8 cellular contexts compared by ENCODE assay signal in the genomic region with DNA sequence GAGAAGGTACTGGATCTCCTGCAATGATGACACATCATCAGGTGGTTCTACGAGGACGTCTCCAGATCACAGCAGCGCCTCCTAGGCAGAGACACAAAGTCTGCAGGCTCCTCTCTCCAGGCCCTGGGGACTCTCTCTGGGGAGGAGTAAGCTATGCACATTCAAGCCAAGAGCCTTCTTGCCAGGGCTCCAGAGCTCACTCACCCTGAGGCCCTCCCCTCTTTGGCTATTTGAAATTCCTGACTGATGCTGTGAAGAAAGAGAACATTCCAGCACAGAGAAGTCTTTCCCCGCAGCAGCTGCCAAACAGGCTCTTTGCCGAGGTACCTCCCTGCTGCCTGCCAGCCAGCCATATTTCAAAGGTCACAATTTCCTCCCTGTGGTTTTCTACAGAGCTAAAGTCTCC.
DNase-seq lines count a peak whose midpoint lies in the region; ATAC-seq, FAIRE-seq and TF ChIP-seq lines count a peak whose summit lies in the region.

No MANE protein-coding gene starts in this region.

- H2BK120ac ChIP-seq in IMR-90 (ENCODE audit: low read depth, low read length), result no peak overlapping the region; the same call in 1 of the 2 replicates

- H3K4me3 ChIP-seq in A549, result no peak overlapping the region
- no peak overlapping the region for H3K4me3 ChIP-seq in IMR-90 (ENCODE audit: insufficient read depth, low read depth, low read length)
- no peak overlapping the region for H3K4me3 ChIP-seq in brain microvascular endothelial cell (ENCODE audit: low read depth, low read length)
- no peak overlapping the region for H3K4me3 ChIP-seq in suprapubic skin

- H4K5ac ChIP-seq in IMR-90 (ENCODE audit: low read depth, low read length), result no peak overlapping the region

- H4K20me1 ChIP-seq in IMR-90 (ENCODE audit: insufficient read depth, low read length), result no peaks in the 10 kb centered on the region

- H4K91ac ChIP-seq in IMR-90 (ENCODE audit: insufficient read depth, low read depth, low read length), result no peak overlapping the region

- H2BK15ac ChIP-seq in IMR-90 (ENCODE audit: low read depth, low read length), result no peak overlapping the region

- no TSS peak for BruUV-seq in IMR-90 (replicated peaks; lab: Mats Ljungman, UMichigan)

- H3K4me2 ChIP-seq in A549, result no peak overlapping the region
- H3K4me2 ChIP-seq in IMR-90 (ENCODE audit: low read depth, low read length), result no peak overlapping the region

- in situ Hi-C loops in IMR-90 (cut with MboI; ENCODE audit: low sequenced_read_pairs), result no loop called here
- in situ Hi-C loops in brain microvascular endothelial cell (cut with HindIII; ENCODE audit: low pct_ligation_motif_present, low sequenced_read_pairs), result no loop called here

- H3K27me3 ChIP-seq in IMR-90 (ENCODE audit: control insufficient read depth, insufficient read depth, low read length), result peaks cover 22% of the 10 kb centered on the region
- no peaks in the 10 kb centered on the region for H3K27me3 ChIP-seq in brain microvascular endothelial cell (replicated peaks)
- H3K27me3 ChIP-seq in suprapubic skin, result no peaks in the 10 kb centered on the region

- ATAC-seq in A549 (peak; percentile 72 to 83), IMR-90 (ENCODE audit: low read depth) (peak; percentile 100), GM21619 (IDR thresholded peaks at IDR 0.05; ENCODE audit: unreplicated experiment) (no peak), HG02970 (IDR thresholded peaks at IDR 0.05; ENCODE audit: low FRiP score, unreplicated experiment) (no peak)

- no peak for TF ChIP-seq EP300 in A549 (IDR thresholded peaks at IDR 0.05)
- no peak for TF ChIP-seq EP300 in suprapubic skin (IDR thresholded peaks at IDR 0.05)

- H3K9me1 ChIP-seq in IMR-90 (ENCODE audit: insufficient read depth, low read length), result no peaks in the 10 kb centered on the region

- TF ChIP-seq RAD21 in A549 (conservative IDR thresholded peaks at IDR 0.05 in 1 of 2, IDR thresholded peaks at IDR 0.05 in 1 of 2) (no peak), IMR-90 (IDR thresholded peaks at IDR 0.05; ENCODE audit: low read length) (no peak)

- H3K79me1 ChIP-seq in IMR-90 (ENCODE audit: low read depth in 1 of 2, low read length in 2 of 2), result no peaks in the 10 kb centered on the region

- 32% methylated on average over 5 of the region's 5 CpGs for WGBS in A549 (ENCODE audit: missing lambda C conversion rate)
- no CpG with 5 or more reads among the region's 5 CpGs for WGBS in IMR-90 (ENCODE audit: extremely low coverage in 2 of 2, insufficient read length in 1 of 2), 2 experiments
- 19% methylated on average over 5 of the region's 5 CpGs for WGBS in suprapubic skin

- no peak overlapping the region for H3K56ac ChIP-seq in IMR-90 (ENCODE audit: extremely low read depth, insufficient read depth, low read length)

- no peak overlapping the region for H3K14ac ChIP-seq in IMR-90 (replicated peaks; ENCODE audit: low read depth, low read length)

- H3K27ac ChIP-seq in A549 (no peak overlapping the region), IMR-90 (ENCODE audit: insufficient read depth, low read length) (0 out of 2 replicates have a peak overlapping the region, but pooled peaks have one; percentile 1), brain microvascular endothelial cell (no peak overlapping the region), suprapubic skin (peak overlapping the region; percentile 59)

- no peaks in the 10 kb centered on the region for H3K36me3 ChIP-seq in IMR-90 (ENCODE audit: control insufficient read depth, insufficient read depth, low read length)
- no peaks in the 10 kb centered on the region for H3K36me3 ChIP-seq in brain microvascular endothelial cell (replicated peaks)
- no peaks in the 10 kb centered on the region for H3K36me3 ChIP-seq in suprapubic skin

- no peak for TF ChIP-seq POLR2A in A549 (IDR thresholded peaks at IDR 0.05; ENCODE audit: low read length)
- no peak for TF ChIP-seq POLR2A in IMR-90 (IDR thresholded peaks at IDR 0.05; ENCODE audit: low read depth, low read length)
- TF ChIP-seq POLR2A in suprapubic skin (IDR thresholded peaks at IDR 0.05), result no peak

- peak in 1 of 2 experiments; percentile 29 for DNase-seq in A549 (ENCODE audit: low read depth in 1 of 2, low spot score in 1 of 2)
- peak; percentile 74 for DNase-seq in IMR-90
- peak; percentile 83 for DNase-seq in brain microvascular endothelial cell
- DNase-seq in kidney glomerular epithelial cell (lab: John Stamatoyannopoulos, UW), result peak; percentile 76
- peak in 1 of 2 donors; percentile 76 for DNase-seq in suprapubic skin (ENCODE audit: low spot score in 2 of 2)
- no peak for DNase-seq in NCI-H774 (lab: John Stamatoyannopoulos, UW)

- dilution Hi-C loops in IMR-90 (cut with HindIII; ENCODE audit: low sequenced_read_pairs, unreplicated experiment), result no loop called here

- TF ChIP-seq CTCF in A549 (IDR thresholded peaks at IDR 0.05), result no peak
- TF ChIP-seq CTCF in IMR-90 (conservative IDR thresholded peaks at IDR 0.05; ENCODE audit: low read depth, low read length), result peak; percentile 35; the same call in 1 of the 2 replicates
- peak; percentile 45 for TF ChIP-seq CTCF in brain microvascular endothelial cell (IDR thresholded peaks at IDR 0.05; ENCODE audit: low read depth, low read length, missing control alignments)
- TF ChIP-seq CTCF in suprapubic skin (IDR thresholded peaks at IDR 0.05), result peak; percentile 3 to 59

- no peak overlapping the region for H2BK20ac ChIP-seq in IMR-90 (ENCODE audit: low read depth, low read length)

- no peak overlapping the region for H3K4ac ChIP-seq in IMR-90 (ENCODE audit: low read depth, low read length)

- H2AK5ac ChIP-seq in IMR-90 (ENCODE audit: low read depth, low read length), result no peak overlapping the region

- H2BK5ac ChIP-seq in IMR-90 (ENCODE audit: low read depth, low read length, poor library complexity, severe bottlenecking), result no peak overlapping the region

- POLR2A ChIA-PET in A549 (lab: Yijun Ruan, JAX), result no interaction called here
- POLR2A ChIA-PET in IMR-90 (lab: Charles Lee; ENCODE audit: unreplicated experiment), result interaction anchor here (0.6 kb wide), 1 partner anchor 10 kb away, joined by 3 read pairs; no protein-coding TSS in a partner anchor

- CTCF ChIA-PET in A549 (lab: Yijun Ruan, JAX), result interaction anchor here (0.8 to 2.0 kb wide), 6 partner anchors 9 to 29 kb away, joined by 3 to 6 read pairs (median 4); no protein-coding TSS in a partner anchor
- CTCF ChIA-PET in IMR-90 (lab: Yijun Ruan, JAX), result interaction anchor here (0.6 to 1.0 kb wide), 4 partner anchors 10 to 120 kb away, joined by 3 to 4 read pairs (median 3); no protein-coding TSS in a partner anchor

- no peak for FAIRE-seq in A549 (lab: Jason Lieb, UNC)

- H3K18ac ChIP-seq in IMR-90 (ENCODE audit: low read depth, low read length), result no peak overlapping the region

- H3K9ac ChIP-seq in IMR-90 (ENCODE audit: low read depth, low read length), result no peak overlapping the region

- intact Hi-C loops in IMR-90 (cut with micrococcal nuclease), result loop anchor here (5.0 to 10.0 kb wide), 2 partner anchors 111 to 213 kb away; no protein-coding TSS in a partner anchor

- H4K8ac ChIP-seq in IMR-90 (ENCODE audit: low read depth in 2 of 2, low read length in 2 of 2), result no peak overlapping the region

- H2AK9ac ChIP-seq in IMR-90 (replicated peaks; ENCODE audit: low read depth, low read length, poor library complexity), result no peak overlapping the region

- H3K9me3 ChIP-seq in A549 (no peaks in the 10 kb centered on the region), IMR-90 (ENCODE audit: control insufficient read depth, insufficient read depth, low read length) (no peaks in the 10 kb centered on the region), suprapubic skin (no peaks in the 10 kb centered on the region)

- no peak overlapping the region for H3K23ac ChIP-seq in IMR-90 (ENCODE audit: low read depth, low read length)

- H3K4me1 ChIP-seq in A549 (no peaks in the 10 kb centered on the region), IMR-90 (ENCODE audit: control insufficient read depth, insufficient read depth, low read length) (0 out of 2 replicates have a peak, but pooled peaks cover 3% of the 10 kb centered on the region), suprapubic skin (peaks cover 16% of the 10 kb centered on the region)

- H2AFZ ChIP-seq in IMR-90 (replicated peaks; ENCODE audit: low read length, poor library complexity), result peak overlapping the region; percentile 13

TF ChIP-seq in A549, 52 proteins besides CTCF, POLR2A, EP300 and RAD21 (continues in another document):
- no peak for TF ChIP-seq FOSL2 (IDR thresholded peaks at IDR 0.05)
- TF ChIP-seq FOSL2 (CRISPR knock-in tag; IDR thresholded peaks at IDR 0.05), result no peak; the same call in 1 of the 2 replicates
- no peak for TF ChIP-seq MAZ (IDR thresholded peaks at IDR 0.05; ENCODE audit: borderline replicate concordance, low read depth, low read length)
- TF ChIP-seq RARB (CRISPR knock-in tag; IDR thresholded peaks at IDR 0.05), result no peak
- no peak for TF ChIP-seq HOXB5 (CRISPR knock-in tag; IDR thresholded peaks at IDR 0.05)

TF ChIP-seq in IMR-90, 13 proteins besides CTCF, POLR2A, EP300 and RAD21:
- TF ChIP-seq, protein P1, sequence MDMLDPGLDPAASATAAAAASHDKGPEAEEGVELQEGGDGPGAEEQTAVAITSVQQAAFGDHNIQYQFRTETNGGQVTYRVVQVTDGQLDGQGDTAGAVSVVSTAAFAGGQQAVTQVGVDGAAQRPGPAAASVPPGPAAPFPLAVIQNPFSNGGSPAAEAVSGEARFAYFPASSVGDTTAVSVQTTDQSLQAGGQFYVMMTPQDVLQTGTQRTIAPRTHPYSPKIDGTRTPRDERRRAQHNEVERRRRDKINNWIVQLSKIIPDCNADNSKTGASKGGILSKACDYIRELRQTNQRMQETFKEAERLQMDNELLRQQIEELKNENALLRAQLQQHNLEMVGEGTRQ (IDR thresholded peaks at IDR 0.05; ENCODE audit: low read depth, low read length), result peak; percentile 6; the same call in 1 of the 2 replicates
- TF ChIP-seq RCOR1 (IDR thresholded peaks at IDR 0.05; ENCODE audit: insufficient replicate concordance, low read length), result no peak
- TF ChIP-seq MXI1 (IDR thresholded peaks at IDR 0.05; ENCODE audit: borderline replicate concordance, low read depth, low read length), result no peak
- TF ChIP-seq MAZ (IDR thresholded peaks at IDR 0.05; ENCODE audit: borderline replicate concordance, low read depth, low read length), result peak; percentile 81; the same call in 1 of the 2 replicates
- TF ChIP-seq BHLHE40 (IDR thresholded peaks at IDR 0.05; ENCODE audit: low read depth, low read length), result no peak
- TF ChIP-seq MAFK (IDR thresholded peaks at IDR 0.05; ENCODE audit: low read depth, low read length), result no peak

Comparison
In these comparisons a context has a peak if more than half of its experiments do, and no peak if none do; other contexts are left out.
1. ATAC-seq: peak in A549 (2 of 2) and IMR-90 (single experiment); none in GM21619 (single experiment) and HG02970 (single experiment).
2. H3K27ac ChIP-seq: peak in IMR-90 (single experiment) and suprapubic skin (single experiment); none in A549 (0 of 2) and brain microvascular endothelial cell (single experiment).